1 cellular context compared by ENCODE assay signal in the genomic region with DNA sequence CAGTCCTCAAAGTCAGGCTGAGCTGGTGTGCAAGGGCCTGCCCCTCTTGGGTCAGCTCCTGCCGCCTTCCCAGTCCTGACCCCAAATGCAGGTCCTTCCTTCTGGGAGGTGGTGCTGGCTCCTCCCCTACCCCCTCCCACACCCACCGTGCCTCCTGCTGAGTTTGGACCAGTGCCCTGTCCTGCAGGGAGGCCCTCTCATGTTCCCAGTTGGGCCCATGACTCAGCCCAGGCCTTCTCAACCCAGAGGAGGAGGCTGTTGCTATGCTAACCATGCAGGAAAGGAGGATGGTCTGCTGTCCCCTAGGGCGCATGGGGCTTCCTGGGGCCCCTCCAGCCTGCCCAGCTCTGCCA.
TF ChIP-seq lines count a peak whose summit lies in the region.

No MANE protein-coding gene starts in this region.

TF ChIP-seq in SK-N-SH, 30 proteins besides CTCF, POLR2A, EP300 and RAD21 (continued from another document):
- TF ChIP-seq, protein P1, sequence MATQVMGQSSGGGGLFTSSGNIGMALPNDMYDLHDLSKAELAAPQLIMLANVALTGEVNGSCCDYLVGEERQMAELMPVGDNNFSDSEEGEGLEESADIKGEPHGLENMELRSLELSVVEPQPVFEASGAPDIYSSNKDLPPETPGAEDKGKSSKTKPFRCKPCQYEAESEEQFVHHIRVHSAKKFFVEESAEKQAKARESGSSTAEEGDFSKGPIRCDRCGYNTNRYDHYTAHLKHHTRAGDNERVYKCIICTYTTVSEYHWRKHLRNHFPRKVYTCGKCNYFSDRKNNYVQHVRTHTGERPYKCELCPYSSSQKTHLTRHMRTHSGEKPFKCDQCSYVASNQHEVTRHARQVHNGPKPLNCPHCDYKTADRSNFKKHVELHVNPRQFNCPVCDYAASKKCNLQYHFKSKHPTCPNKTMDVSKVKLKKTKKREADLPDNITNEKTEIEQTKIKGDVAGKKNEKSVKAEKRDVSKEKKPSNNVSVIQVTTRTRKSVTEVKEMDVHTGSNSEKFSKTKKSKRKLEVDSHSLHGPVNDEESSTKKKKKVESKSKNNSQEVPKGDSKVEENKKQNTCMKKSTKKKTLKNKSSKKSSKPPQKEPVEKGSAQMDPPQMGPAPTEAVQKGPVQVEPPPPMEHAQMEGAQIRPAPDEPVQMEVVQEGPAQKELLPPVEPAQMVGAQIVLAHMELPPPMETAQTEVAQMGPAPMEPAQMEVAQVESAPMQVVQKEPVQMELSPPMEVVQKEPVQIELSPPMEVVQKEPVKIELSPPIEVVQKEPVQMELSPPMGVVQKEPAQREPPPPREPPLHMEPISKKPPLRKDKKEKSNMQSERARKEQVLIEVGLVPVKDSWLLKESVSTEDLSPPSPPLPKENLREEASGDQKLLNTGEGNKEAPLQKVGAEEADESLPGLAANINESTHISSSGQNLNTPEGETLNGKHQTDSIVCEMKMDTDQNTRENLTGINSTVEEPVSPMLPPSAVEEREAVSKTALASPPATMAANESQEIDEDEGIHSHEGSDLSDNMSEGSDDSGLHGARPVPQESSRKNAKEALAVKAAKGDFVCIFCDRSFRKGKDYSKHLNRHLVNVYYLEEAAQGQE (IDR thresholded peaks at IDR 0.05; ENCODE audit: low read depth, low read length) = no peak
- no peak for TF ChIP-seq RFX5 (IDR thresholded peaks at IDR 0.05; ENCODE audit: low read length)
- no peak for TF ChIP-seq TAF1 (IDR thresholded peaks at IDR 0.05; ENCODE audit: borderline replicate concordance, low read depth, low read length)
- TF ChIP-seq SIN3A (IDR thresholded peaks at IDR 0.05; ENCODE audit: borderline replicate concordance, low read depth, low read length) = no peak
- no peak for TF ChIP-seq POLR2AphosphoS5 (IDR thresholded peaks at IDR 0.05; ENCODE audit: low read depth, low read length)
- no peak for TF ChIP-seq SMC3 (IDR thresholded peaks at IDR 0.05; ENCODE audit: low read depth, low read length)
- TF ChIP-seq RXRA (IDR thresholded peaks at IDR 0.05; ENCODE audit: borderline replicate concordance, low read depth) = no peak
- TF ChIP-seq YY1 (IDR thresholded peaks at IDR 0.05; ENCODE audit: low read depth) = no peak
- TF ChIP-seq, protein P2, sequence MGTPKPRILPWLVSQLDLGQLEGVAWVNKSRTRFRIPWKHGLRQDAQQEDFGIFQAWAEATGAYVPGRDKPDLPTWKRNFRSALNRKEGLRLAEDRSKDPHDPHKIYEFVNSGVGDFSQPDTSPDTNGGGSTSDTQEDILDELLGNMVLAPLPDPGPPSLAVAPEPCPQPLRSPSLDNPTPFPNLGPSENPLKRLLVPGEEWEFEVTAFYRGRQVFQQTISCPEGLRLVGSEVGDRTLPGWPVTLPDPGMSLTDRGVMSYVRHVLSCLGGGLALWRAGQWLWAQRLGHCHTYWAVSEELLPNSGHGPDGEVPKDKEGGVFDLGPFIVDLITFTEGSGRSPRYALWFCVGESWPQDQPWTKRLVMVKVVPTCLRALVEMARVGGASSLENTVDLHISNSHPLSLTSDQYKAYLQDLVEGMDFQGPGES (IDR thresholded peaks at IDR 0.05; ENCODE audit: low read depth, low read length) = no peak
- TF ChIP-seq RCOR1 (IDR thresholded peaks at IDR 0.05; ENCODE audit: low read length) = no peak
- TF ChIP-seq FOSL2 (IDR thresholded peaks at IDR 0.05; ENCODE audit: borderline replicate concordance, low read depth) = peak; percentile 68; the same call in 1 of the 2 replicates
- TF ChIP-seq NFIC (IDR thresholded peaks at IDR 0.05; ENCODE audit: borderline replicate concordance) = peak; percentile 76
- TF ChIP-seq GATA2 (CRISPR knock-in tag; IDR thresholded peaks at IDR 0.05) = no peak
- no peak for TF ChIP-seq NRF1 (IDR thresholded peaks at IDR 0.05; ENCODE audit: low read depth, low read length)
- TF ChIP-seq, protein P3, sequence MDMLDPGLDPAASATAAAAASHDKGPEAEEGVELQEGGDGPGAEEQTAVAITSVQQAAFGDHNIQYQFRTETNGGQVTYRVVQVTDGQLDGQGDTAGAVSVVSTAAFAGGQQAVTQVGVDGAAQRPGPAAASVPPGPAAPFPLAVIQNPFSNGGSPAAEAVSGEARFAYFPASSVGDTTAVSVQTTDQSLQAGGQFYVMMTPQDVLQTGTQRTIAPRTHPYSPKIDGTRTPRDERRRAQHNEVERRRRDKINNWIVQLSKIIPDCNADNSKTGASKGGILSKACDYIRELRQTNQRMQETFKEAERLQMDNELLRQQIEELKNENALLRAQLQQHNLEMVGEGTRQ (IDR thresholded peaks at IDR 0.05; ENCODE audit: borderline replicate concordance, low read depth, low read length) = no peak
